ENCODE assay signal across 8 cellular contexts in the genomic region with DNA sequence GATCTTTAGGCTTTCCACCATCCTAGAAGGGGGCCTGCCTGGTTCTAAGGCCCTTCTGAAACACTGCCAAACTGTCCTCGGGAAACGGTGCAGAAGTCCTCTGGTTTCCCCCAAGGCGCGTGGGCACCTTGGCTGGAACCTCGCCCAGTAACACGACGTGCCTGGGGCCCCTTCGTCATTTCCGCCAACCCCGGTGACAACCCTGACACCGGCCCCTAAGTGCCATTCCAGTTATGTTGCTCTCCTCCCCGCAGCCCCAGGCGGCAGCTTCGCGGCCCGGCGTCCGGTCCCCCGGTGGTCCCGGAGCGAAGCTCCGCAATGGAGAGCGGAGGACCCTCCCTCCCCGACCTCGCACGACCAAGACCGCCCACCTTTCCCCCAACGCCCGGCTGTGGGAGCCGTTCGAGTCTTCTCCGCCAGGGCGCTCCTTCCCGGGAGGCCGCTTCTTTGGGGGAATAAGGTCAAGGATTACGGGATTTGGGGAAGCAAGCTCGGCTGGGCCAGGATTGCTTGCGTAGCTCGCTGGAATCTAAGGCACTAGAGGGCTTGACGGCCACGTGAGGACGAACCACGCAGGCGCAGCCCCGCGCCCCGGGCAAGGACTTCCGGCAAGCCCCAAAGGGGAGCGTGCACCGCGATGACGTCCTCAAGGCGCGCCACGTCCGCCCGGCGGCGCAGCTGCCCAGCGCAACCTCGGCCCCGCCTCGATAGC. TPM values are rescaled to one million over a fixed set of nuclear protein-coding genes. Genes with fewer than 3 reads are reported as not detected.
DNase-seq lines count a peak whose midpoint lies in the region; ATAC-seq and TF ChIP-seq lines count a peak whose summit lies in the region.

No MANE protein-coding gene starts in this region.

- H3F3A ChIP-seq in DOHH2 (ENCODE audit: control insufficient read depth, insufficient read depth) (peaks cover 3% of the 10 kb centered on the region; the same call in 1 of the 2 replicates), GM23248 (ENCODE audit: insufficient read depth) (peaks cover 12% of the 10 kb centered on the region)

- DNase-seq in GM23248: peak; percentile 98
- DNase-seq in Kasumi-1 (lab: John Stamatoyannopoulos, UW): peak; percentile 92 to 96
- DNase-seq in RKO (ENCODE audit: low spot score): peak; percentile 97
- DNase-seq in fibroblast of peridontal ligament (ENCODE audit: extremely low read depth): peak; percentile 97
- peak; percentile 92 to 98 (median 96) for DNase-seq in naive thymus-derived CD8-positive, alpha-beta T cell
- DNase-seq in stimulated activated naive B cell treated with anti-CD40 and anti-IgM and Interleukin-4, amounts not matched to agents 10 μg/mL and 1 μg/mL and 100 μg/mL, for 72 hours: peak; percentile 96

- H4K20me1 ChIP-seq in DOHH2 (ENCODE audit: control insufficient read depth, insufficient read depth, low read depth, low read length) (no peaks in the 10 kb centered on the region), GM23248 (ENCODE audit: insufficient read depth) (no peaks in the 10 kb centered on the region)

- H2AFZ ChIP-seq in GM23248: no peak overlapping the region

- H3K4me1 ChIP-seq in DOHH2 (ENCODE audit: control insufficient read depth, low read length) (peaks cover 31% of the 10 kb centered on the region), GM23248 (ENCODE audit: insufficient read depth) (peaks cover 17% of the 10 kb centered on the region)

- peak; percentile 83 for ATAC-seq in activated T-helper 17 cell treated with anti-CD3 and anti-CD28 coated beads, Interleukin-2, amount 50 U/mL, for 72 hours (replicated peaks)
- ATAC-seq in naive thymus-derived CD8-positive, alpha-beta T cell: peak; percentile 75 to 76
- ATAC-seq in stimulated activated naive B cell treated with anti-CD40 and anti-IgM and Interleukin-4, amounts not matched to agents 10 μg/mL and 1 μg/mL and 100 μg/mL, for 72 hours (replicated peaks): peak; percentile 76 to 84

- H3K27me3 ChIP-seq in DOHH2 (ENCODE audit: control insufficient read depth, low read length) (no peaks in the 10 kb centered on the region), GM23248 (replicated peaks; ENCODE audit: insufficient read depth) (no peaks in the 10 kb centered on the region)

- H3K9ac ChIP-seq in GM23248: peak overlapping the region; percentile 100

- H3K4me2 ChIP-seq in DOHH2 (ENCODE audit: low read length) (peak overlapping the region; percentile 83), GM23248 (ENCODE audit: unreplicated experiment) (peak overlapping the region; percentile 98)

- no peaks in the 10 kb centered on the region for H3K9me3 Mint-ChIP-seq in activated T-helper 17 cell treated with anti-CD3 and anti-CD28 coated beads, Interleukin-2, amount 50 U/mL, for 72 hours
- H3K9me3 Mint-ChIP-seq in naive thymus-derived CD8-positive, alpha-beta T cell: no peaks in the 10 kb centered on the region
- H3K9me3 Mint-ChIP-seq in stimulated activated naive B cell treated with anti-CD40 and anti-IgM and Interleukin-4, amounts not matched to agents 10 μg/mL and 1 μg/mL and 100 μg/mL, for 72 hours: no peaks in the 10 kb centered on the region

- WGBS in GM23248 (ENCODE audit: low coverage in 1 of 2, low lambda C conversion rate in 2 of 2, missing lambda C conversion rate in 2 of 2), 2 experiments: 0 to 1% methylated on average over 42 to 52 of the region's 63 CpGs

- H3K4me3 Mint-ChIP-seq in activated T-helper 17 cell treated with anti-CD3 and anti-CD28 coated beads, Interleukin-2, amount 50 U/mL, for 72 hours: peak overlapping the region; percentile 94
- H3K4me3 Mint-ChIP-seq in naive thymus-derived CD8-positive, alpha-beta T cell: peak overlapping the region; percentile 95 to 99 (median 98)
- H3K4me3 Mint-ChIP-seq in stimulated activated naive B cell treated with anti-CD40 and anti-IgM and Interleukin-4, amounts not matched to agents 10 μg/mL and 1 μg/mL and 100 μg/mL, for 72 hours: peak overlapping the region; percentile 92 to 98

- H3K36me3 ChIP-seq in DOHH2 (ENCODE audit: control insufficient read depth, low read length) (peaks cover 16% of the 10 kb centered on the region), GM23248 (ENCODE audit: low read depth) (0 out of 2 replicates have a peak, but pooled peaks cover 10% of the 10 kb centered on the region)

- no peaks in the 10 kb centered on the region for H3K9me3 ChIP-seq in DOHH2 (ENCODE audit: control insufficient read depth, insufficient read depth, low read length)
- no peaks in the 10 kb centered on the region for H3K9me3 ChIP-seq in GM23248 (ENCODE audit: low read depth)

- peak overlapping the region; percentile 98 for H3K27ac Mint-ChIP-seq in activated T-helper 17 cell treated with anti-CD3 and anti-CD28 coated beads, Interleukin-2, amount 50 U/mL, for 72 hours
- peak overlapping the region; percentile 97 to 100 (median 100) for H3K27ac Mint-ChIP-seq in naive thymus-derived CD8-positive, alpha-beta T cell
- H3K27ac Mint-ChIP-seq in stimulated activated naive B cell treated with anti-CD40 and anti-IgM and Interleukin-4, amounts not matched to agents 10 μg/mL and 1 μg/mL and 100 μg/mL, for 72 hours: peak overlapping the region; percentile 100

- TF ChIP-seq CTCF in DOHH2 (IDR thresholded peaks at IDR 0.05; ENCODE audit: low read depth, low read length, poor library complexity, severe bottlenecking): no peak

- H3K27ac ChIP-seq in DOHH2 (ENCODE audit: low read depth, low read length) (peak overlapping the region; percentile 87), GM23248 (peak overlapping the region; percentile 100)

- H3K27me3 Mint-ChIP-seq in activated T-helper 17 cell treated with anti-CD3 and anti-CD28 coated beads, Interleukin-2, amount 50 U/mL, for 72 hours: no peaks in the 10 kb centered on the region
- no peaks in the 10 kb centered on the region for H3K27me3 Mint-ChIP-seq in naive thymus-derived CD8-positive, alpha-beta T cell
- peaks cover 0 to 4% of the 10 kb centered on the region in 2 donors for H3K27me3 Mint-ChIP-seq in stimulated activated naive B cell treated with anti-CD40 and anti-IgM and Interleukin-4, amounts not matched to agents 10 μg/mL and 1 μg/mL and 100 μg/mL, for 72 hours

- in situ Hi-C loops in GM23248 (cut with MboI): no loop called here

- no peaks in the 10 kb centered on the region for H3K4me1 Mint-ChIP-seq in activated T-helper 17 cell treated with anti-CD3 and anti-CD28 coated beads, Interleukin-2, amount 50 U/mL, for 72 hours
- H3K4me1 Mint-ChIP-seq in naive thymus-derived CD8-positive, alpha-beta T cell: peaks cover 8 to 40% (median 25%) of the 10 kb centered on the region in 4 donors
- H3K4me1 Mint-ChIP-seq in stimulated activated naive B cell treated with anti-CD40 and anti-IgM and Interleukin-4, amounts not matched to agents 10 μg/mL and 1 μg/mL and 100 μg/mL, for 72 hours: peaks cover 22 to 57% of the 10 kb centered on the region in 2 donors

- peaks cover 55% of the 10 kb centered on the region for H3K36me3 Mint-ChIP-seq in activated T-helper 17 cell treated with anti-CD3 and anti-CD28 coated beads, Interleukin-2, amount 50 U/mL, for 72 hours (ENCODE audit: low read depth)
- H3K36me3 Mint-ChIP-seq in naive thymus-derived CD8-positive, alpha-beta T cell: peaks cover 0 to 14% (median 0%) of the 10 kb centered on the region in 3 donors
- peaks cover 27 to 33% of the 10 kb centered on the region in 2 donors for H3K36me3 Mint-ChIP-seq in stimulated activated naive B cell treated with anti-CD40 and anti-IgM and Interleukin-4, amounts not matched to agents 10 μg/mL and 1 μg/mL and 100 μg/mL, for 72 hours

- POLR2A ChIA-PET in naive thymus-derived CD8-positive, alpha-beta T cell (lab: Charles Lee): interaction anchor here (0.5 to 4.2 kb wide), 30 partner anchors 11 to 805 kb away, joined by 3 to 42 read pairs (median 4); partner anchors contain the start of genes BET1L, HRAS, LRRC56 and NLRP6

- H3K9me2 ChIP-seq in DOHH2 (replicated peaks; ENCODE audit: control insufficient read depth, low read length) (no peaks in the 10 kb centered on the region), GM23248 (ENCODE audit: insufficient read depth) (no peaks in the 10 kb centered on the region)

- peaks cover 46% of the 10 kb centered on the region for H3K79me2 ChIP-seq in DOHH2 (ENCODE audit: control insufficient read depth, low read length)
- H3K79me2 ChIP-seq in GM23248 (ENCODE audit: insufficient read depth): peaks cover 73% of the 10 kb centered on the region

- H3K4me3 ChIP-seq in DOHH2 (ENCODE audit: low read length) (peak overlapping the region; percentile 97), GM23248 (peak overlapping the region; percentile 96)

RNA-seq across cellular contexts. Expression of gene RNH1, which starts 0.6 kb away (rescaled TPM):
- 680 and 751 TPM in 2 replicates for total RNA-seq in GM23248 (2014; rRNA removed; shearing (Covaris generic))
- polyA plus RNA-seq in GM23248 (2016; fragmentation: Nextera tagmentation; extraction: Ambion mirVana): 623 and 664 TPM in 2 replicates
- total RNA-seq in activated T-helper 17 cell treated with anti-CD3 and anti-CD28 coated beads, Interleukin-2, amount 50 U/mL, for 72 hours: 100 to 1,000 TPM in 1 of 2 donors, 10 to 100 TPM in 1; 88.4 to 126 TPM
- 100 to 1,000 TPM; 102 to 107 TPM for total RNA-seq in naive thymus-derived CD8-positive, alpha-beta T cell
- polyA plus RNA-seq in naive thymus-derived CD8-positive, alpha-beta T cell: 100 to 1,000 TPM; 152 to 198 (median 170) TPM

RNA-seq across cellular contexts. Expression of gene HRAS, which starts 29.0 kb away (rescaled TPM):
- 62.1 and 83.7 TPM in 2 replicates for total RNA-seq in GM23248 (2014; rRNA removed; shearing (Covaris generic))
- 76.9 and 85.3 TPM in 2 replicates for polyA plus RNA-seq in GM23248 (2016; fragmentation: Nextera tagmentation; extraction: Ambion mirVana)
- 10 to 100 TPM; 29.5 to 73.2 TPM for total RNA-seq in activated T-helper 17 cell treated with anti-CD3 and anti-CD28 coated beads, Interleukin-2, amount 50 U/mL, for 72 hours
- 10 to 100 TPM; 36.2 to 40.7 TPM for total RNA-seq in naive thymus-derived CD8-positive, alpha-beta T cell
- polyA plus RNA-seq in naive thymus-derived CD8-positive, alpha-beta T cell: 10 to 100 TPM in 2 of 3 donors, 1 to 10 TPM in 1; 8.6 to 26.7 (median 15.3) TPM

RNA-seq across cellular contexts. Expression of gene LRRC56, which starts 30.9 kb away (rescaled TPM):
- total RNA-seq in GM23248 (2014; rRNA removed; shearing (Covaris generic)): 1.3 TPM in 1 of 2 replicates, not detected in the other
- polyA plus RNA-seq in GM23248 (2016; fragmentation: Nextera tagmentation; extraction: Ambion mirVana): 0.72 and 0.86 TPM in 2 replicates
- 1 to 10 TPM; 1.1 to 4.4 TPM for total RNA-seq in activated T-helper 17 cell treated with anti-CD3 and anti-CD28 coated beads, Interleukin-2, amount 50 U/mL, for 72 hours
- 1 to 10 TPM; 4.4 to 5.2 TPM for total RNA-seq in naive thymus-derived CD8-positive, alpha-beta T cell
- 1 to 10 TPM in 1 of 3 donors, under 1 TPM in 2; 0.32 to 1.1 (median 0.44) TPM for polyA plus RNA-seq in naive thymus-derived CD8-positive, alpha-beta T cell

RNA-seq across cellular contexts. Expression of gene LMNTD2, which starts 54.1 kb away (rescaled TPM):
- total RNA-seq in GM23248 (2014; rRNA removed; shearing (Covaris generic)): 0.22 and 2.3 TPM in 2 replicates
- polyA plus RNA-seq in GM23248 (2016; fragmentation: Nextera tagmentation; extraction: Ambion mirVana): 0.35 and 0.36 TPM in 2 replicates
- total RNA-seq in activated T-helper 17 cell treated with anti-CD3 and anti-CD28 coated beads, Interleukin-2, amount 50 U/mL, for 72 hours: 1 to 10 TPM; 2.7 to 6.6 TPM
- total RNA-seq in naive thymus-derived CD8-positive, alpha-beta T cell: 1 to 10 TPM; 6.5 to 7.2 TPM
- polyA plus RNA-seq in naive thymus-derived CD8-positive, alpha-beta T cell: 1 to 10 TPM in 1 of 3 donors, under 1 TPM in 2; 0.96 to 1.9 (median 0.99) TPM

RNA-seq across cellular contexts. Expression of gene RASSF7, which starts 54.4 kb away (rescaled TPM):
- 18.8 and 19.3 TPM in 2 replicates for total RNA-seq in GM23248 (2014; rRNA removed; shearing (Covaris generic))
- polyA plus RNA-seq in GM23248 (2016; fragmentation: Nextera tagmentation; extraction: Ambion mirVana): 10.6 and 11.9 TPM in 2 replicates
- total RNA-seq in activated T-helper 17 cell treated with anti-CD3 and anti-CD28 coated beads, Interleukin-2, amount 50 U/mL, for 72 hours: 10 to 100 TPM; 22.7 to 37.7 TPM
- total RNA-seq in naive thymus-derived CD8-positive, alpha-beta T cell: 10 to 100 TPM; 33.7 to 37.6 TPM
- polyA plus RNA-seq in naive thymus-derived CD8-positive, alpha-beta T cell: 10 to 100 TPM; 22.5 to 32.3 (median 24.2) TPM

Comparison
In these comparisons a context has a peak if more than half of its experiments do, and no peak if none do; other contexts are left out.
1. Peak in every context shown above with its lines: DNase-seq, ATAC-seq, H3K4me3 ChIP-seq and H3K27ac ChIP-seq.